8 cellular contexts compared by ENCODE assay signal in genomic region chr4:6783111-6783981, GRCh38. TPM values are rescaled to one million over a fixed set of nuclear protein-coding genes. Genes with fewer than 3 reads are reported as not detected.
A peak's percentile ranks its signal among the peaks of the same experiment; 100 is the strongest.
DNase-seq lines count a peak whose midpoint lies in the region; ATAC-seq and TF ChIP-seq lines count a peak whose summit lies in the region.

No MANE protein-coding gene starts in this region.

- CTCF ChIA-PET in RWPE1 (lab: Yijun Ruan, JAX) = interaction anchor here (1.1 to 1.2 kb wide), 2 partner anchors 63 to 67 kb away, joined by 3 to 5 read pairs; partner anchors contain the start of gene BLOC1S4

- H3K4me1 Mint-ChIP-seq in nephron progenitor cell = peaks cover 49% of the 10 kb centered on the region
- peaks cover 66% of the 10 kb centered on the region for H3K4me1 Mint-ChIP-seq in stimulated activated naive CD8-positive, alpha-beta T cell treated with anti-CD3 and anti-CD28 coated beads, Interleukin-15, Interleukin-2, amounts not matched to agents 100 ng/mL and 50 ng/mL, for 24 hours (ENCODE audit: low read depth)

- H3K4me3 ChIP-seq in KMS-11 (IDR thresholded peaks at IDR 0.05; ENCODE audit: insufficient read depth, low read depth, low read length) (peak overlapping the region; percentile 14), fibroblast of the aortic adventitia (ENCODE audit: low read depth, low read length) (peak overlapping the region; percentile 86)

- H2AFZ ChIP-seq in KMS-11 (ENCODE audit: low read depth) = no peak overlapping the region

- ATAC-seq in GM21737 (IDR thresholded peaks at IDR 0.05; ENCODE audit: unreplicated experiment) = peak; percentile 72

- H3K4me2 ChIP-seq in KMS-11 = peak overlapping the region; percentile 68

- H4K20me1 ChIP-seq in KMS-11 (ENCODE audit: insufficient read depth) = peaks cover 15% of the 10 kb centered on the region

- H3K27ac ChIP-seq in KMS-11 (peak overlapping the region; percentile 84), RWPE1 (peak overlapping the region; percentile 91)

- POLR2A ChIA-PET in RWPE1 (lab: Yijun Ruan, JAX; ENCODE audit: low non-redundant PET) = no interaction called here

- peak overlapping the region; percentile 88 for H3K9ac ChIP-seq in KMS-11

- no peak for TF ChIP-seq CTCF in KMS-11 (conservative IDR thresholded peaks at IDR 0.05; ENCODE audit: low read depth, low read length)
- TF ChIP-seq CTCF in RWPE1 (conservative IDR thresholded peaks at IDR 0.05; ENCODE audit: low read depth) = no peak
- TF ChIP-seq CTCF in fibroblast of the aortic adventitia (IDR thresholded peaks at IDR 0.05; ENCODE audit: insufficient read depth, low read length) = peak; percentile 9
- no peak for TF ChIP-seq CTCF in nephron progenitor cell (IDR thresholded peaks at IDR 0.05)

- H3K27me3 Mint-ChIP-seq in nephron progenitor cell (ENCODE audit: low read depth, poor library complexity) = peaks cover 19% of the 10 kb centered on the region
- no peaks in the 10 kb centered on the region for H3K27me3 Mint-ChIP-seq in stimulated activated naive CD8-positive, alpha-beta T cell treated with anti-CD3 and anti-CD28 coated beads, Interleukin-15, Interleukin-2, amounts not matched to agents 100 ng/mL and 50 ng/mL, for 24 hours

- no peaks in the 10 kb centered on the region for H3K36me3 ChIP-seq in KMS-11 (ENCODE audit: insufficient read depth)

- H3K27me3 ChIP-seq in KMS-11 (ENCODE audit: insufficient read depth, low read depth) = no peaks in the 10 kb centered on the region

- DNase-seq in ELF-1 (ENCODE audit: low read depth, low spot score) (peak; percentile 79), RWPE1 (ENCODE audit: low spot score) (peak; percentile 94), fibroblast of the aortic adventitia (ENCODE audit: low read depth) (peak; percentile 79), nephron progenitor cell (peak; percentile 94)
- peak; percentile 96 for DNase-seq in activated effector memory CD4-positive, alpha-beta T cell treated with anti-CD3 and anti-CD28 coated beads, Interleukin-2, amount 50 U/mL, for 16 hours

- H3K27ac Mint-ChIP-seq in nephron progenitor cell = peak overlapping the region; percentile 83
- peak overlapping the region; percentile 80 for H3K27ac Mint-ChIP-seq in stimulated activated naive CD8-positive, alpha-beta T cell treated with anti-CD3 and anti-CD28 coated beads, Interleukin-15, Interleukin-2, amounts not matched to agents 100 ng/mL and 50 ng/mL, for 24 hours

- peaks cover 36% of the 10 kb centered on the region for H3K4me1 ChIP-seq in KMS-11 (ENCODE audit: low read depth, poor library complexity, severe bottlenecking)

- H3K36me3 Mint-ChIP-seq in nephron progenitor cell (ENCODE audit: low read depth) = peaks cover 23% of the 10 kb centered on the region
- peaks cover 21% of the 10 kb centered on the region for H3K36me3 Mint-ChIP-seq in stimulated activated naive CD8-positive, alpha-beta T cell treated with anti-CD3 and anti-CD28 coated beads, Interleukin-15, Interleukin-2, amounts not matched to agents 100 ng/mL and 50 ng/mL, for 24 hours (ENCODE audit: low read depth)

- H3K79me2 ChIP-seq in KMS-11 (ENCODE audit: insufficient read depth, low read depth) = peaks cover 47% of the 10 kb centered on the region

- H3K4me3 Mint-ChIP-seq in nephron progenitor cell = peak overlapping the region; percentile 91
- H3K4me3 Mint-ChIP-seq in stimulated activated naive CD8-positive, alpha-beta T cell treated with anti-CD3 and anti-CD28 coated beads, Interleukin-15, Interleukin-2, amounts not matched to agents 100 ng/mL and 50 ng/mL, for 24 hours = peak overlapping the region; percentile 86

- no peaks in the 10 kb centered on the region for H3K9me3 Mint-ChIP-seq in nephron progenitor cell
- no peaks in the 10 kb centered on the region for H3K9me3 Mint-ChIP-seq in stimulated activated naive CD8-positive, alpha-beta T cell treated with anti-CD3 and anti-CD28 coated beads, Interleukin-15, Interleukin-2, amounts not matched to agents 100 ng/mL and 50 ng/mL, for 24 hours

RNA-seq across cellular contexts. Expression of gene KIAA0232, which starts 0.8 kb away (rescaled TPM):
- total RNA-seq in fibroblast of the aortic adventitia (ENCODE audit: low replicate concordance) = 18.1 and 28.7 TPM in 2 replicates

Comparison
In these comparisons a context has a peak if more than half of its experiments do, and no peak if none do; other contexts are left out.
1. Peak in every context shown above with its lines: DNase-seq, ATAC-seq, H3K4me3 ChIP-seq and H3K27ac ChIP-seq.